2 cellular contexts compared by ENCODE assay signal in genomic region chr9:19375536-19375935, GRCh38.
A peak's percentile ranks its signal among the peaks of the same experiment; 100 is the strongest.
TF ChIP-seq lines count a peak whose summit lies in the region.

No MANE protein-coding gene starts in this region.

TF ChIP-seq in SK-N-SH, 30 proteins besides CTCF, POLR2A, EP300 and RAD21 (continued from another document):
- TF ChIP-seq USF1 (IDR thresholded peaks at IDR 0.05; ENCODE audit: borderline replicate concordance, low read depth) (no peak), FOXJ3 (CRISPR knock-in tag; IDR thresholded peaks at IDR 0.05) (no peak), MXI1 (IDR thresholded peaks at IDR 0.05; ENCODE audit: low read depth, low read length) (no peak), FOSL2 (IDR thresholded peaks at IDR 0.05; ENCODE audit: borderline replicate concordance, low read depth) (peak; percentile 31; the same call in 1 of the 2 replicates), MEF2A (IDR thresholded peaks at IDR 0.05; ENCODE audit: borderline replicate concordance, low read depth) (no peak), PBX3 (IDR thresholded peaks at IDR 0.05) (no peak)

TF ChIP-seq in SK-N-SH treated with all-trans-retinoic acid at 6 μM for 48 hours, 23 proteins besides CTCF, POLR2A, EP300 and RAD21 (continued from another document):
- TF ChIP-seq TSHZ2 (CRISPR knock-in tag; IDR thresholded peaks at IDR 0.05) = no peak
- no peak for TF ChIP-seq OSR1 (CRISPR knock-in tag; IDR thresholded peaks at IDR 0.05)
